15 cellular contexts compared by ENCODE assay signal in genomic region chr20:48159156-48159971, GRCh38.
A peak's percentile ranks its signal among the peaks of the same experiment; 100 is the strongest.
DNase-seq lines count a peak whose midpoint lies in the region; ATAC-seq and TF ChIP-seq lines count a peak whose summit lies in the region.
"Had no signal": no experiment of that assay in that cellular context is flagged by ENCODE, and none has a peak within 500 bp of the region (broad histone marks: within the 10 kb centered on the region; RNA-seq: fewer than 3 reads in every experiment).

No MANE protein-coding gene starts in this region.

- H3K27ac ChIP-seq in HEK293 (ENCODE audit: extremely low read depth, low read depth, low read length) (no peak overlapping the region), caudate nucleus (ENCODE audit: low read depth, low read length) (no peak overlapping the region)
- H3K27ac ChIP-seq: C4-2B had no signal

- CTCF ChIA-PET in HEK293 (lab: Yijun Ruan, JAX), result no interaction called here

- in situ Hi-C loops in ACHN (cut with HindIII; ENCODE audit: low pct_ligation_motif_present, low pct_unique_long_range_greater_than_20kb, low sequenced_read_pairs), result no loop called here

- peaks cover 9% of the 10 kb centered on the region for H3K36me3 Mint-ChIP-seq in glutamatergic neuron (ENCODE audit: unreplicated experiment)

- no peak for ATAC-seq in HG03460 (IDR thresholded peaks at IDR 0.05; ENCODE audit: unreplicated experiment)

- H3K4me3 Mint-ChIP-seq in glutamatergic neuron (ENCODE audit: unreplicated experiment), result no peak overlapping the region

- no peaks in the 10 kb centered on the region for H3K36me3 ChIP-seq in HEK293 (ENCODE audit: control insufficient read depth in 2 of 2, insufficient read depth in 1 of 2, low read length in 2 of 2)

- TF ChIP-seq CTCF in HEK293 (tag by site-specific recombination; IDR thresholded peaks at IDR 0.05) (no peak), glutamatergic neuron (IDR thresholded peaks at IDR 0.05; ENCODE audit: partially characterized antibody, unreplicated experiment) (no peak)

- peaks cover 9% of the 10 kb centered on the region for H3K9me3 Mint-ChIP-seq in glutamatergic neuron (ENCODE audit: unreplicated experiment)

- H3K4me1 Mint-ChIP-seq in glutamatergic neuron (ENCODE audit: low read depth, unreplicated experiment), result peaks cover 2% of the 10 kb centered on the region

- DNase-seq in NCI-H1694 treated with DMSO at 0.1 percent for 48 hours (lab: John Stamatoyannopoulos, UW) (peak; percentile 48), RPMI7951 (ENCODE audit: low read depth) (peak; percentile 35), glutamatergic neuron (no peak), caudate nucleus (lab: John Stamatoyannopoulos, UW) (no peak), ACHN (no peak)
- DNase-seq: DMS153, GDM1, HCEC 1CT, KBM-7, NCI-H187 treated with DMSO at 0.1 percent for 48 hours, NCI-H748 treated with DMSO at 0.1 percent for 48 hours, T-helper 2 cell had no signal

- no peak overlapping the region for H3K4me3 ChIP-seq in HEK293 (ENCODE audit: low read depth, low read length)

- POLR2A ChIA-PET in HEK293 (lab: Yijun Ruan, JAX), result no interaction called here

- H3K4me1 ChIP-seq in HEK293 (ENCODE audit: control insufficient read depth, insufficient read depth, low read length), result no peaks in the 10 kb centered on the region

- H3K27ac Mint-ChIP-seq in glutamatergic neuron (ENCODE audit: unreplicated experiment), result peak overlapping the region; percentile 19

- H3K27me3 Mint-ChIP-seq in glutamatergic neuron (ENCODE audit: unreplicated experiment), result peaks cover 11% of the 10 kb centered on the region

- H3K9me3 ChIP-seq in HEK293 (ENCODE audit: control insufficient read depth, insufficient read depth, low read depth, low read length), result no peaks in the 10 kb centered on the region

TF ChIP-seq in HEK293, 187 proteins besides CTCF, POLR2A, EP300 and RAD21:
- no peak for TF ChIP-seq ZBTB8A (tag by site-specific recombination; IDR thresholded peaks at IDR 0.05)
- peak; percentile 17; the same call in 1 of the 2 replicates for TF ChIP-seq ZFHX2 (tag by site-specific recombination; conservative IDR thresholded peaks at IDR 0.05)
TF ChIP-seq in HEK293: peak in this region for 1.

Comparison
In these comparisons a context has a peak if more than half of its experiments do, and no peak if none do; other contexts are left out.
1. DNase-seq: peak in NCI-H1694 treated with DMSO at 0.1 percent for 48 hours (single experiment) and RPMI7951 (single experiment); none in glutamatergic neuron (single experiment), caudate nucleus (0 of 61) and ACHN (single experiment).